ENCODE assay signal across 21 cellular contexts in genomic region chr20:39784693-39785092, GRCh38.
"Had no signal": no experiment of that assay in that cellular context is flagged by ENCODE, and none has a peak within 500 bp of the region (broad histone marks: within the 10 kb centered on the region; RNA-seq: fewer than 3 reads in every experiment).

No MANE protein-coding gene starts in this region.

- H3K4me2 ChIP-seq: smooth muscle cell had no signal

- H3K27me3 ChIP-seq: left lung, ovary, stomach, testis, tibial nerve, uterus had no signal

- H3K4me3 ChIP-seq: left lung, lung, ovary, psoas muscle, smooth muscle cell, stomach, testis, tibial nerve, uterus had no signal

- H3K36me3 ChIP-seq: left lung, ovary, stomach, tibial nerve, uterus had no signal

- DNase-seq: head of caudate nucleus; hippocampal formation; kidney glomerular epithelial cell; left cardiac atrium; left lung; mesendoderm; naive B cell; natural killer cell; ovary; posterior cingulate gyrus; psoas muscle; stimulated activated CD4-positive, alpha-beta T cell treated with anti-CD3 and anti-CD28 coated beads, Interleukin-1b, Interleukin-23, amount 100 ng/mL, for 48 hours; stimulated activated CD4-positive, alpha-beta T cell treated with anti-CD3 and anti-CD28 coated beads, Interleukin-4, amount 100 ng/mL, for 1 hour; stimulated activated naive B cell treated with anti-CD40 and anti-IgM and Interleukin-4, amounts not matched to agents 10 μg/mL and 1 μg/mL and 100 μg/mL, for 72 hours; stimulated activated naive CD8-positive, alpha-beta T cell treated with anti-CD3 and anti-CD28 coated beads, Interleukin-15, Interleukin-2, amounts not matched to agents 100 U/mL and 50 U/mL, for 24 hours; stomach; testis; uterus had no signal

- H3K27ac ChIP-seq: left lung, ovary, psoas muscle, stomach, testis, tibial nerve, uterus had no signal

- H3K9me3 ChIP-seq: ovary, testis, uterus had no signal

- H3K4me1 ChIP-seq: left lung, psoas muscle, stomach, testis, tibial nerve, uterus had no signal
